ENCODE assay signal across 31 cellular contexts in the genomic region with DNA sequence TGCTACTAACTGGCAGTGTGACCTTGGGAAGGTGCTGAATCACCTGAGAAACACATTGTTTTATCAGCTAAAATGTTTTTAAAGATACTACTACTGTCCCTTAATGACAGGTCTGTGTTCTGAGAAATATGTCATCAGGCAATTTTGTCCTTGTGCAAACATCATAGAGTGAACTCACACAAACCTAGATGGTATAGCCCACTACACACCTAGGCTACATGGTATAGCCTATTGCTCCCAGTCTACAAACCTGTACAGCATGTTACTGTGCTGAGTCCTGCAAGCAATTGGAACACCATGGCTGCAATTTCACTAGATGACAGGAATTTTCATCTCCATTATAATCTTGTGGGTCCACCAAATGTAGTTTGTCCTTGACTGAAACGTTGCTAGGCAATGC.
A peak's percentile ranks its signal among the peaks of the same experiment; 100 is the strongest.
DNase-seq lines count a peak whose midpoint lies in the region; ATAC-seq and TF ChIP-seq lines count a peak whose summit lies in the region.
"Had no signal": no experiment of that assay in that cellular context is flagged by ENCODE, and none has a peak within 500 bp of the region (broad histone marks: within the 10 kb centered on the region; RNA-seq: fewer than 3 reads in every experiment).

No MANE protein-coding gene starts in this region.

- H3K36me3 ChIP-seq in HEK293 (ENCODE audit: control insufficient read depth in 2 of 2, insufficient read depth in 1 of 2, low read length in 2 of 2): no peaks in the 10 kb centered on the region
- H3K36me3 ChIP-seq in Karpas-422 (ENCODE audit: insufficient read depth, low read length): no peaks in the 10 kb centered on the region
- H3K36me3 ChIP-seq: BE2C; BLaER1; BLaER1 treated with 17β-estradiol and CSF1 and Interleukin-3, amounts not matched to agents 10 nM and 100 nM had no signal

- H3K4me3 ChIP-seq in HEK293 (ENCODE audit: low read depth, low read length) (no peak overlapping the region), Karpas-422 (ENCODE audit: low read length) (peak overlapping the region; percentile 31)
- H3K4me3 ChIP-seq: A549; BLaER1; BLaER1 treated with 17β-estradiol and CSF1 and Interleukin-3, amounts not matched to agents 10 nM and 100 nM had no signal

- H3K9me2 ChIP-seq in Karpas-422 (replicated peaks; ENCODE audit: insufficient read depth, low read length): no peaks in the 10 kb centered on the region

- H3K9me3 ChIP-seq in HEK293 (ENCODE audit: control insufficient read depth, insufficient read depth, low read depth, low read length): no peaks in the 10 kb centered on the region
- no peaks in the 10 kb centered on the region for H3K9me3 ChIP-seq in Karpas-422 (ENCODE audit: low read length)
- H3K9me3 ChIP-seq: A549; BE2C; BLaER1; BLaER1 treated with 17β-estradiol and CSF1 and Interleukin-3, amounts not matched to agents 10 nM and 100 nM; Caco-2 had no signal

- H3K27me3 ChIP-seq in Karpas-422 (ENCODE audit: low read length): no peaks in the 10 kb centered on the region
- H3K27me3 ChIP-seq: BE2C; BLaER1; BLaER1 treated with 17β-estradiol and CSF1 and Interleukin-3, amounts not matched to agents 10 nM and 100 nM had no signal

- TF ChIP-seq CTCF in HEK293 (tag by site-specific recombination; IDR thresholded peaks at IDR 0.05): no peak

- ATAC-seq in GM18505 (IDR thresholded peaks at IDR 0.05; ENCODE audit: unreplicated experiment): no peak
- ATAC-seq: A549; CD8-positive, alpha-beta T cell had no signal

- POLR2A ChIA-PET in HEK293 (lab: Yijun Ruan, JAX): no interaction called here

- DNase-seq in Karpas-422 (peak; percentile 86), caudate nucleus (lab: John Stamatoyannopoulos, UW) (no peak), NCI-H1417 treated with DMSO at 0.1 percent for 48 hours (lab: John Stamatoyannopoulos, UW) (no peak), RPMI8226 (no peak)
- DNase-seq: 8988T; ACHN; AML-193; BE2C; C1 segment of cervical spinal cord; Caco-2; Calu3; CD4-positive, alpha-beta memory T cell; CD4-positive, alpha-beta T cell; CD4-positive, CD25-positive, alpha-beta regulatory T cell; CD8-positive, alpha-beta memory T cell; CD8-positive, alpha-beta T cell; COR-L47; DMS 273 treated with DMSO at 0.1 percent for 48 hours; DMS153; DMS53; DMS79; DMS79 treated with DMSO at 0.1 percent for 48 hours; DND-41; EL had no signal

- H2AFZ ChIP-seq in Karpas-422 (ENCODE audit: low read length): no peak overlapping the region

- peak overlapping the region; percentile 65 for H3K9ac ChIP-seq in Karpas-422 (ENCODE audit: low read length)
- H3K9ac ChIP-seq: BLaER1; BLaER1 treated with 17β-estradiol and CSF1 and Interleukin-3, amounts not matched to agents 10 nM and 100 nM had no signal

- H4K20me1 ChIP-seq in Karpas-422 (ENCODE audit: insufficient read depth, low read depth, low read length): no peaks in the 10 kb centered on the region
- H4K20me1 ChIP-seq: BLaER1; BLaER1 treated with 17β-estradiol and CSF1 and Interleukin-3, amounts not matched to agents 10 nM and 100 nM had no signal

- peak overlapping the region; percentile 64 for H3K4me2 ChIP-seq in Karpas-422 (ENCODE audit: low read depth, low read length, poor library complexity, severe bottlenecking)
- H3K4me2 ChIP-seq: A549; BLaER1; BLaER1 treated with 17β-estradiol and CSF1 and Interleukin-3, amounts not matched to agents 10 nM and 100 nM had no signal

- TF ChIP-seq POLR2A in GM18505 (IDR thresholded peaks at IDR 0.05; ENCODE audit: borderline replicate concordance, extremely low read depth, insufficient read depth, insufficient read length): no peak

- H3K27ac ChIP-seq in HEK293 (ENCODE audit: extremely low read depth, low read depth, low read length): no peak overlapping the region
- peak overlapping the region; percentile 98 for H3K27ac ChIP-seq in Karpas-422 (ENCODE audit: low read length)
- peak overlapping the region; percentile 48 for H3K27ac ChIP-seq in caudate nucleus (ENCODE audit: low read depth, low read length)
- H3K27ac ChIP-seq: 22Rv1; A549; BLaER1; BLaER1 treated with 17β-estradiol and CSF1 and Interleukin-3, amounts not matched to agents 10 nM and 100 nM; C4-2B had no signal

- CTCF ChIA-PET in HEK293 (lab: Yijun Ruan, JAX): interaction anchor here (0.7 kb wide), 1 partner anchor 38 kb away, joined by 3 read pairs; no protein-coding TSS in a partner anchor

- H3K4me1 ChIP-seq in HEK293 (ENCODE audit: control insufficient read depth, insufficient read depth, low read length): no peaks in the 10 kb centered on the region
- H3K4me1 ChIP-seq in Karpas-422 (ENCODE audit: low read length): peaks cover 93% of the 10 kb centered on the region
- H3K4me1 ChIP-seq: A549, BLaER1, Caco-2 had no signal

- H3K79me2 ChIP-seq in Karpas-422 (ENCODE audit: low read length): no peaks in the 10 kb centered on the region

TF ChIP-seq in HEK293, 187 proteins besides CTCF, POLR2A, EP300 and RAD21:
- TF ChIP-seq, protein P1, sequence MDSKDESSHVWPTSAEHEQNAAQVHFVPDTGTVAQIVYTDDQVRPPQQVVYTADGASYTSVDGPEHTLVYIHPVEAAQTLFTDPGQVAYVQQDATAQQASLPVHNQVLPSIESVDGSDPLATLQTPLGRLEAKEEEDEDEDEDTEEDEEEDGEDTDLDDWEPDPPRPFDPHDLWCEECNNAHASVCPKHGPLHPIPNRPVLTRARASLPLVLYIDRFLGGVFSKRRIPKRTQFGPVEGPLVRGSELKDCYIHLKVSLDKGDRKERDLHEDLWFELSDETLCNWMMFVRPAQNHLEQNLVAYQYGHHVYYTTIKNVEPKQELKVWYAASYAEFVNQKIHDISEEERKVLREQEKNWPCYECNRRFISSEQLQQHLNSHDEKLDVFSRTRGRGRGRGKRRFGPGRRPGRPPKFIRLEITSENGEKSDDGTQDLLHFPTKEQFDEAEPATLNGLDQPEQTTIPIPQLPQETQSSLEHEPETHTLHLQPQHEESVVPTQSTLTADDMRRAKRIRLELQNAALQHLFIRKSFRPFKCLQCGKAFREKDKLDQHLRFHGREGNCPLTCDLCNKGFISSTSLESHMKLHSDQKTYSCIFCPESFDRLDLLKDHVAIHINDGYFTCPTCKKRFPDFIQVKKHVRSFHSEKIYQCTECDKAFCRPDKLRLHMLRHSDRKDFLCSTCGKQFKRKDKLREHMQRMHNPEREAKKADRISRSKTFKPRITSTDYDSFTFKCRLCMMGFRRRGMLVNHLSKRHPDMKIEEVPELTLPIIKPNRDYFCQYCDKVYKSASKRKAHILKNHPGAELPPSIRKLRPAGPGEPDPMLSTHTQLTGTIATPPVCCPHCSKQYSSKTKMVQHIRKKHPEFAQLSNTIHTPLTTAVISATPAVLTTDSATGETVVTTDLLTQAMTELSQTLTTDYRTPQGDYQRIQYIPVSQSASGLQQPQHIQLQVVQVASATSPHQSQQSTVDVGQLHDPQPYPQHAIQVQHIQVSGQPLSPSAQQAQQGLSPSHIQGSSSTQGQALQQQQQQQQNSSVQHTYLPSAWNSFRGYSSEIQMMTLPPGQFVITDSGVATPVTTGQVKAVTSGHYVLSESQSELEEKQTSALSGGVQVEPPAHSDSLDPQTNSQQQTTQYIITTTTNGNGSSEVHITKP (tag by site-specific recombination; IDR thresholded peaks at IDR 0.05): peak; percentile 60
- TF ChIP-seq, protein P2, sequence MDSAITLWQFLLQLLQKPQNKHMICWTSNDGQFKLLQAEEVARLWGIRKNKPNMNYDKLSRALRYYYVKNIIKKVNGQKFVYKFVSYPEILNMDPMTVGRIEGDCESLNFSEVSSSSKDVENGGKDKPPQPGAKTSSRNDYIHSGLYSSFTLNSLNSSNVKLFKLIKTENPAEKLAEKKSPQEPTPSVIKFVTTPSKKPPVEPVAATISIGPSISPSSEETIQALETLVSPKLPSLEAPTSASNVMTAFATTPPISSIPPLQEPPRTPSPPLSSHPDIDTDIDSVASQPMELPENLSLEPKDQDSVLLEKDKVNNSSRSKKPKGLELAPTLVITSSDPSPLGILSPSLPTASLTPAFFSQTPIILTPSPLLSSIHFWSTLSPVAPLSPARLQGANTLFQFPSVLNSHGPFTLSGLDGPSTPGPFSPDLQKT (IDR thresholded peaks at IDR 0.05; ENCODE audit: borderline replicate concordance, low read depth, low read length): no peak
